3 cellular contexts compared by ENCODE assay signal in the genomic region with DNA sequence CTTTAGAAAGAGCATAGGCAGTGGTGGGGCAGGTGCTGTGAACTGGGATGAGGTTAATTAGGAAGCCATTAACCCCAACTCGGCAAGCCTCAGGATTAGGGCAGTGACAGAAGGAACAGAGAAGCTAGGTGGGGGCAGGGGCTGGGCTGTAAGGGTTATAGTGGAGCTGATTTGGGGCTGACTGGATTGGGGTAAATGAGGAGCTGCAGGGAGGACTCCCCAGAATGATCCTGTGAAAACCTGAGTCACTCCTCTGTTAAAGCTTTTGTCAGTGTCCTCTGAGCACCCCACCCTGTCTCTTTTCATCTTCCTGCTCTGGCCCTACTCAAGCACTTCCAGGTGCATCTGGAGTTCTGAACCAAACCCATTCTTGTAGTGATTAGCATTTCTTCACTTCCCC.
TF ChIP-seq lines count a peak whose summit lies in the region.

No MANE protein-coding gene starts in this region.

TF ChIP-seq in SK-N-SH, 30 proteins besides CTCF, POLR2A, EP300 and RAD21 (continued from another document):
- TF ChIP-seq, protein P1, sequence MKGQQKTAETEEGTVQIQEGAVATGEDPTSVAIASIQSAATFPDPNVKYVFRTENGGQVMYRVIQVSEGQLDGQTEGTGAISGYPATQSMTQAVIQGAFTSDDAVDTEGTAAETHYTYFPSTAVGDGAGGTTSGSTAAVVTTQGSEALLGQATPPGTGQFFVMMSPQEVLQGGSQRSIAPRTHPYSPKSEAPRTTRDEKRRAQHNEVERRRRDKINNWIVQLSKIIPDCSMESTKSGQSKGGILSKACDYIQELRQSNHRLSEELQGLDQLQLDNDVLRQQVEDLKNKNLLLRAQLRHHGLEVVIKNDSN (IDR thresholded peaks at IDR 0.05; ENCODE audit: borderline replicate concordance, low read depth): no peak
- TF ChIP-seq, protein P2, sequence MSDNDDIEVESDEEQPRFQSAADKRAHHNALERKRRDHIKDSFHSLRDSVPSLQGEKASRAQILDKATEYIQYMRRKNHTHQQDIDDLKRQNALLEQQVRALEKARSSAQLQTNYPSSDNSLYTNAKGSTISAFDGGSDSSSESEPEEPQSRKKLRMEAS (IDR thresholded peaks at IDR 0.05; ENCODE audit: low read depth): no peak
- TF ChIP-seq FOXM1 (IDR thresholded peaks at IDR 0.05; ENCODE audit: low read depth): no peak

TF ChIP-seq in SK-N-SH treated with all-trans-retinoic acid at 6 μM for 48 hours, 23 proteins besides CTCF, POLR2A, EP300 and RAD21 (continued from another document):
- TF ChIP-seq BACH2 (CRISPR knock-in tag; IDR thresholded peaks at IDR 0.05; ENCODE audit: borderline replicate concordance) (no peak), TOX (CRISPR knock-in tag; IDR thresholded peaks at IDR 0.05; ENCODE audit: borderline replicate concordance) (no peak), SNAI2 (CRISPR knock-in tag; IDR thresholded peaks at IDR 0.05) (no peak), RARB (CRISPR knock-in tag; IDR thresholded peaks at IDR 0.05) (no peak), OSR1 (CRISPR knock-in tag; IDR thresholded peaks at IDR 0.05) (no peak)
- TF ChIP-seq, protein P3, sequence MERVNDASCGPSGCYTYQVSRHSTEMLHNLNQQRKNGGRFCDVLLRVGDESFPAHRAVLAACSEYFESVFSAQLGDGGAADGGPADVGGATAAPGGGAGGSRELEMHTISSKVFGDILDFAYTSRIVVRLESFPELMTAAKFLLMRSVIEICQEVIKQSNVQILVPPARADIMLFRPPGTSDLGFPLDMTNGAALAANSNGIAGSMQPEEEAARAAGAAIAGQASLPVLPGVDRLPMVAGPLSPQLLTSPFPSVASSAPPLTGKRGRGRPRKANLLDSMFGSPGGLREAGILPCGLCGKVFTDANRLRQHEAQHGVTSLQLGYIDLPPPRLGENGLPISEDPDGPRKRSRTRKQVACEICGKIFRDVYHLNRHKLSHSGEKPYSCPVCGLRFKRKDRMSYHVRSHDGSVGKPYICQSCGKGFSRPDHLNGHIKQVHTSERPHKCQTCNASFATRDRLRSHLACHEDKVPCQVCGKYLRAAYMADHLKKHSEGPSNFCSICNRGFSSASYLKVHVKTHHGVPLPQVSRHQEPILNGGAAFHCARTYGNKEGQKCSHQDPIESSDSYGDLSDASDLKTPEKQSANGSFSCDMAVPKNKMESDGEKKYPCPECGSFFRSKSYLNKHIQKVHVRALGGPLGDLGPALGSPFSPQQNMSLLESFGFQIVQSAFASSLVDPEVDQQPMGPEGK (CRISPR knock-in tag; IDR thresholded peaks at IDR 0.05; ENCODE audit: borderline replicate concordance): no peak
- TF ChIP-seq, protein P4, sequence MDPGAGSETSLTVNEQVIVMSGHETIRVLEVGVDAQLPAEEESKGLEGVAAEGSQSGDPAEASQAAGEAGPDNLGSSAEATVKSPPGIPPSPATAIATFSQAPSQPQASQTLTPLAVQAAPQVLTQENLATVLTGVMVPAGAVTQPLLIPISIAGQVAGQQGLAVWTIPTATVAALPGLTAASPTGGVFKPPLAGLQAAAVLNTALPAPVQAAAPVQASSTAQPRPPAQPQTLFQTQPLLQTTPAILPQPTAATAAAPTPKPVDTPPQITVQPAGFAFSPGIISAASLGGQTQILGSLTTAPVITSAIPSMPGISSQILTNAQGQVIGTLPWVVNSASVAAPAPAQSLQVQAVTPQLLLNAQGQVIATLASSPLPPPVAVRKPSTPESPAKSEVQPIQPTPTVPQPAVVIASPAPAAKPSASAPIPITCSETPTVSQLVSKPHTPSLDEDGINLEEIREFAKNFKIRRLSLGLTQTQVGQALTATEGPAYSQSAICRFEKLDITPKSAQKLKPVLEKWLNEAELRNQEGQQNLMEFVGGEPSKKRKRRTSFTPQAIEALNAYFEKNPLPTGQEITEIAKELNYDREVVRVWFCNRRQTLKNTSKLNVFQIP (CRISPR knock-in tag; IDR thresholded peaks at IDR 0.05; ENCODE audit: borderline replicate concordance, low read depth): no peak
- TF ChIP-seq, protein P5, sequence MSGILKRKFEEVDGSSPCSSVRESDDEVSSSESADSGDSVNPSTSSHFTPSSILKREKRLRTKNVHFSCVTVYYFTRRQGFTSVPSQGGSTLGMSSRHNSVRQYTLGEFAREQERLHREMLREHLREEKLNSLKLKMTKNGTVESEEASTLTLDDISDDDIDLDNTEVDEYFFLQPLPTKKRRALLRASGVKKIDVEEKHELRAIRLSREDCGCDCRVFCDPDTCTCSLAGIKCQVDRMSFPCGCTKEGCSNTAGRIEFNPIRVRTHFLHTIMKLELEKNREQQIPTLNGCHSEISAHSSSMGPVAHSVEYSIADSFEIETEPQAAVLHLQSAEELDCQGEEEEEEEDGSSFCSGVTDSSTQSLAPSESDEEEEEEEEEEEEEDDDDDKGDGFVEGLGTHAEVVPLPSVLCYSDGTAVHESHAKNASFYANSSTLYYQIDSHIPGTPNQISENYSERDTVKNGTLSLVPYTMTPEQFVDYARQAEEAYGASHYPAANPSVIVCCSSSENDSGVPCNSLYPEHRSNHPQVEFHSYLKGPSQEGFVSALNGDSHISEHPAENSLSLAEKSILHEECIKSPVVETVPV (CRISPR knock-in tag; IDR thresholded peaks at IDR 0.05): no peak
- TF ChIP-seq, protein P6, sequence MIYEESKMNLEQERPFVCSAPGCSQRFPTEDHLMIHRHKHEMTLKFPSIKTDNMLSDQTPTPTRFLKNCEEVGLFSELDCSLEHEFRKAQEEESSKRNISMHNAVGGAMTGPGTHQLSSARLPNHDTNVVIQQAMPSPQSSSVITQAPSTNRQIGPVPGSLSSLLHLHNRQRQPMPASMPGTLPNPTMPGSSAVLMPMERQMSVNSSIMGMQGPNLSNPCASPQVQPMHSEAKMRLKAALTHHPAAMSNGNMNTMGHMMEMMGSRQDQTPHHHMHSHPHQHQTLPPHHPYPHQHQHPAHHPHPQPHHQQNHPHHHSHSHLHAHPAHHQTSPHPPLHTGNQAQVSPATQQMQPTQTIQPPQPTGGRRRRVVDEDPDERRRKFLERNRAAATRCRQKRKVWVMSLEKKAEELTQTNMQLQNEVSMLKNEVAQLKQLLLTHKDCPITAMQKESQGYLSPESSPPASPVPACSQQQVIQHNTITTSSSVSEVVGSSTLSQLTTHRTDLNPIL (CRISPR knock-in tag; IDR thresholded peaks at IDR 0.05; ENCODE audit: low read depth): no peak

TF ChIP-seq in GM23338, 12 proteins besides CTCF, POLR2A, EP300 and RAD21 (continued from another document):
- TF ChIP-seq, protein P7, sequence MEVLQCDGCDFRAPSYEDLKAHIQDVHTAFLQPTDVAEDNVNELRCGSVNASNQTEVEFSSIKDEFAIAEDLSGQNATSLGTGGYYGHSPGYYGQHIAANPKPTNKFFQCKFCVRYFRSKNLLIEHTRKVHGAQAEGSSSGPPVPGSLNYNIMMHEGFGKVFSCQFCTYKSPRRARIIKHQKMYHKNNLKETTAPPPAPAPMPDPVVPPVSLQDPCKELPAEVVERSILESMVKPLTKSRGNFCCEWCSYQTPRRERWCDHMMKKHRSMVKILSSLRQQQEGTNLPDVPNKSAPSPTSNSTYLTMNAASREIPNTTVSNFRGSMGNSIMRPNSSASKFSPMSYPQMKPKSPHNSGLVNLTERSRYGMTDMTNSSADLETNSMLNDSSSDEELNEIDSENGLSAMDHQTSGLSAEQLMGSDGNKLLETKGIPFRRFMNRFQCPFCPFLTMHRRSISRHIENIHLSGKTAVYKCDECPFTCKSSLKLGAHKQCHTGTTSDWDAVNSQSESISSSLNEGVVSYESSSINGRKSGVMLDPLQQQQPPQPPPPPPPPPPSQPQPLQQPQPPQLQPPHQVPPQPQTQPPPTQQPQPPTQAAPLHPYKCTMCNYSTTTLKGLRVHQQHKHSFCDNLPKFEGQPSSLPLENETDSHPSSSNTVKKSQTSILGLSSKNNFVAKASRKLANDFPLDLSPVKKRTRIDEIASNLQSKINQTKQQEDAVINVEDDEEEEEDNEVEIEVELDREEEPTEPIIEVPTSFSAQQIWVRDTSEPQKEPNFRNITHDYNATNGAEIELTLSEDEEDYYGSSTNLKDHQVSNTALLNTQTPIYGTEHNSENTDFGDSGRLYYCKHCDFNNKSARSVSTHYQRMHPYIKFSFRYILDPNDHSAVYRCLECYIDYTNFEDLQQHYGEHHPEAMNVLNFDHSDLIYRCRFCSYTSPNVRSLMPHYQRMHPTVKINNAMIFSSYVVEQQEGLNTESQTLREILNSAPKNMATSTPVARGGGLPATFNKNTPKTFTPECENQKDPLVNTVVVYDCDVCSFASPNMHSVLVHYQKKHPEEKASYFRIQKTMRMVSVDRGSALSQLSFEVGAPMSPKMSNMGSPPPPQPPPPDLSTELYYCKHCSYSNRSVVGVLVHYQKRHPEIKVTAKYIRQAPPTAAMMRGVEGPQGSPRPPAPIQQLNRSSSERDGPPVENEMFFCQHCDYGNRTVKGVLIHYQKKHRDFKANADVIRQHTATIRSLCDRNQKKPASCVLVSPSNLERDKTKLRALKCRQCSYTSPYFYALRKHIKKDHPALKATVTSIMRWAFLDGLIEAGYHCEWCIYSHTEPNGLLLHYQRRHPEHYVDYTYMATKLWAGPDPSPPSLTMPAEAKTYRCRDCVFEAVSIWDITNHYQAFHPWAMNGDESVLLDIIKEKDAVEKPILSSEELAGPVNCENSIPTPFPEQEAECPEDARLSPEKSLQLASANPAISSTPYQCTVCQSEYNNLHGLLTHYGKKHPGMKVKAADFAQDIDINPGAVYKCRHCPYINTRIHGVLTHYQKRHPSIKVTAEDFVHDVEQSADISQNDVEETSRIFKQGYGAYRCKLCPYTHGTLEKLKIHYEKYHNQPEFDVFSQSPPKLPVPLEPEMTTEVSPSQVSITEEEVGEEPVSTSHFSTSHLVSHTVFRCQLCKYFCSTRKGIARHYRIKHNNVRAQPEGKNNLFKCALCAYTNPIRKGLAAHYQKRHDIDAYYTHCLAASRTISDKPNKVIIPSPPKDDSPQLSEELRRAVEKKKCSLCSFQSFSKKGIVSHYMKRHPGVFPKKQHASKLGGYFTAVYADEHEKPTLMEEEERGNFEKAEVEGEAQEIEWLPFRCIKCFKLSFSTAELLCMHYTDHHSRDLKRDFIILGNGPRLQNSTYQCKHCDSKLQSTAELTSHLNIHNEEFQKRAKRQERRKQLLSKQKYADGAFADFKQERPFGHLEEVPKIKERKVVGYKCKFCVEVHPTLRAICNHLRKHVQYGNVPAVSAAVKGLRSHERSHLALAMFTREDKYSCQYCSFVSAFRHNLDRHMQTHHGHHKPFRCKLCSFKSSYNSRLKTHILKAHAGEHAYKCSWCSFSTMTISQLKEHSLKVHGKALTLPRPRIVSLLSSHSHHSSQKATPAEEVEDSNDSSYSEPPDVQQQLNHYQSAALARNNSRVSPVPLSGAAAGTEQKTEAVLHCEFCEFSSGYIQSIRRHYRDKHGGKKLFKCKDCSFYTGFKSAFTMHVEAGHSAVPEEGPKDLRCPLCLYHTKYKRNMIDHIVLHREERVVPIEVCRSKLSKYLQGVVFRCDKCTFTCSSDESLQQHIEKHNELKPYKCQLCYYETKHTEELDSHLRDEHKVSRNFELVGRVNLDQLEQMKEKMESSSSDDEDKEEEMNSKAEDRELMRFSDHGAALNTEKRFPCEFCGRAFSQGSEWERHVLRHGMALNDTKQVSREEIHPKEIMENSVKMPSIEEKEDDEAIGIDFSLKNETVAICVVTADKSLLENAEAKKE (CRISPR knock-in tag; IDR thresholded peaks at IDR 0.05): no peak
- TF ChIP-seq STAT1 (IDR thresholded peaks at IDR 0.05; ENCODE audit: unreplicated experiment): no peak
- TF ChIP-seq EZH2phosphoT487 (IDR thresholded peaks at IDR 0.05; ENCODE audit: unreplicated experiment): no peak
- TF ChIP-seq POLR2AphosphoS5 (IDR thresholded peaks at IDR 0.05; ENCODE audit: low read depth): no peak
- TF ChIP-seq JUNB (IDR thresholded peaks at IDR 0.05; ENCODE audit: unreplicated experiment): no peak
- TF ChIP-seq, protein P8, sequence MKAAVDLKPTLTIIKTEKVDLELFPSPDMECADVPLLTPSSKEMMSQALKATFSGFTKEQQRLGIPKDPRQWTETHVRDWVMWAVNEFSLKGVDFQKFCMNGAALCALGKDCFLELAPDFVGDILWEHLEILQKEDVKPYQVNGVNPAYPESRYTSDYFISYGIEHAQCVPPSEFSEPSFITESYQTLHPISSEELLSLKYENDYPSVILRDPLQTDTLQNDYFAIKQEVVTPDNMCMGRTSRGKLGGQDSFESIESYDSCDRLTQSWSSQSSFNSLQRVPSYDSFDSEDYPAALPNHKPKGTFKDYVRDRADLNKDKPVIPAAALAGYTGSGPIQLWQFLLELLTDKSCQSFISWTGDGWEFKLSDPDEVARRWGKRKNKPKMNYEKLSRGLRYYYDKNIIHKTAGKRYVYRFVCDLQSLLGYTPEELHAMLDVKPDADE (IDR thresholded peaks at IDR 0.05): no peak
- TF ChIP-seq NANOG (IDR thresholded peaks at IDR 0.05; ENCODE audit: borderline replicate concordance): no peak
- TF ChIP-seq, protein P9, sequence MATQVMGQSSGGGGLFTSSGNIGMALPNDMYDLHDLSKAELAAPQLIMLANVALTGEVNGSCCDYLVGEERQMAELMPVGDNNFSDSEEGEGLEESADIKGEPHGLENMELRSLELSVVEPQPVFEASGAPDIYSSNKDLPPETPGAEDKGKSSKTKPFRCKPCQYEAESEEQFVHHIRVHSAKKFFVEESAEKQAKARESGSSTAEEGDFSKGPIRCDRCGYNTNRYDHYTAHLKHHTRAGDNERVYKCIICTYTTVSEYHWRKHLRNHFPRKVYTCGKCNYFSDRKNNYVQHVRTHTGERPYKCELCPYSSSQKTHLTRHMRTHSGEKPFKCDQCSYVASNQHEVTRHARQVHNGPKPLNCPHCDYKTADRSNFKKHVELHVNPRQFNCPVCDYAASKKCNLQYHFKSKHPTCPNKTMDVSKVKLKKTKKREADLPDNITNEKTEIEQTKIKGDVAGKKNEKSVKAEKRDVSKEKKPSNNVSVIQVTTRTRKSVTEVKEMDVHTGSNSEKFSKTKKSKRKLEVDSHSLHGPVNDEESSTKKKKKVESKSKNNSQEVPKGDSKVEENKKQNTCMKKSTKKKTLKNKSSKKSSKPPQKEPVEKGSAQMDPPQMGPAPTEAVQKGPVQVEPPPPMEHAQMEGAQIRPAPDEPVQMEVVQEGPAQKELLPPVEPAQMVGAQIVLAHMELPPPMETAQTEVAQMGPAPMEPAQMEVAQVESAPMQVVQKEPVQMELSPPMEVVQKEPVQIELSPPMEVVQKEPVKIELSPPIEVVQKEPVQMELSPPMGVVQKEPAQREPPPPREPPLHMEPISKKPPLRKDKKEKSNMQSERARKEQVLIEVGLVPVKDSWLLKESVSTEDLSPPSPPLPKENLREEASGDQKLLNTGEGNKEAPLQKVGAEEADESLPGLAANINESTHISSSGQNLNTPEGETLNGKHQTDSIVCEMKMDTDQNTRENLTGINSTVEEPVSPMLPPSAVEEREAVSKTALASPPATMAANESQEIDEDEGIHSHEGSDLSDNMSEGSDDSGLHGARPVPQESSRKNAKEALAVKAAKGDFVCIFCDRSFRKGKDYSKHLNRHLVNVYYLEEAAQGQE (IDR thresholded peaks at IDR 0.05; ENCODE audit: unreplicated experiment): no peak
- TF ChIP-seq ZNF331 (CRISPR knock-in tag; IDR thresholded peaks at IDR 0.05; ENCODE audit: low read depth): no peak
TF ChIP-seq in GM23338: peak in this region for 0.
